16 cellular contexts compared by ENCODE assay signal in genomic region chr5:131677115-131677514, GRCh38. TPM values are rescaled to one million over a fixed set of nuclear protein-coding genes. Genes with fewer than 3 reads are reported as not detected.
A peak's percentile ranks its signal among the peaks of the same experiment; 100 is the strongest.
DNase-seq lines count a peak whose midpoint lies in the region; ATAC-seq and TF ChIP-seq lines count a peak whose summit lies in the region.
"Had no signal": no experiment of that assay in that cellular context is flagged by ENCODE, and none has a peak within 500 bp of the region (broad histone marks: within the 10 kb centered on the region; RNA-seq: fewer than 3 reads in every experiment).

No MANE protein-coding gene starts in this region.

- no peak overlapping the region for H3K9ac ChIP-seq in mammary epithelial cell (ENCODE audit: insufficient read depth, low read length)
- H3K9ac ChIP-seq: BLaER1 treated with 17β-estradiol and CSF1 and Interleukin-3, amounts not matched to agents 10 nM and 100 nM; GM23248 had no signal

- ATAC-seq in right lobe of liver (peak in 3 of 4 donors; percentile 63 to 79 (median 72)), HG02884 (IDR thresholded peaks at IDR 0.05; ENCODE audit: unreplicated experiment) (no peak)
- ATAC-seq in effector memory CD8-positive, alpha-beta T cell (replicated peaks), result no peak
- ATAC-seq: HCT116, Panc1, Right ventricle myocardium inferior had no signal

- H3K27me3 ChIP-seq in mammary epithelial cell (ENCODE audit: insufficient read depth, low read length) (no peaks in the 10 kb centered on the region), breast epithelium (no peaks in the 10 kb centered on the region), right lobe of liver (no peaks in the 10 kb centered on the region)
- H3K27me3 ChIP-seq: BLaER1 treated with 17β-estradiol and CSF1 and Interleukin-3, amounts not matched to agents 10 nM and 100 nM had no signal

- no peaks in the 10 kb centered on the region for H3K9me3 ChIP-seq in mammary epithelial cell (replicated peaks; ENCODE audit: insufficient read depth, low read length)
- no peaks in the 10 kb centered on the region for H3K9me3 ChIP-seq in breast epithelium
- no peaks in the 10 kb centered on the region for H3K9me3 ChIP-seq in right lobe of liver

- TF ChIP-seq CTCF in mammary epithelial cell (conservative IDR thresholded peaks at IDR 0.05 in 1 of 2, IDR thresholded peaks at IDR 0.05 in 1 of 2; ENCODE audit: extremely low read depth in 1 of 2, insufficient read depth in 1 of 2, low read depth in 1 of 2, low read length in 2 of 2) (no peak), breast epithelium (IDR thresholded peaks at IDR 0.05) (no peak), endothelial cell (IDR thresholded peaks at IDR 0.05; ENCODE audit: unreplicated experiment) (no peak), right lobe of liver (IDR thresholded peaks at IDR 0.05) (no peak)

- peak overlapping the region; percentile 7 for H3K4me3 Mint-ChIP-seq in endothelial cell (ENCODE audit: unreplicated experiment)
- H3K4me3 Mint-ChIP-seq in effector memory CD8-positive, alpha-beta T cell, result no peak overlapping the region
- H3K4me3 Mint-ChIP-seq: CD8-positive, alpha-beta memory T cell had no signal

- 44% methylated on average over 2 of the region's 3 CpGs for WGBS in mammary epithelial cell (ENCODE audit: low coverage, missing lambda C conversion rate)
- WGBS in right lobe of liver (ENCODE audit: insufficient coverage, low coverage, low lambda C conversion rate, missing lambda C conversion rate), result 10% methylated on average over 3 of the region's 3 CpGs

- TF ChIP-seq POLR2A in breast epithelium (IDR thresholded peaks at IDR 0.05) (no peak), right lobe of liver (IDR thresholded peaks at IDR 0.05) (no peak)

- H3K36me3 ChIP-seq in mammary epithelial cell (ENCODE audit: insufficient read depth, low read length), result peaks cover 8% of the 10 kb centered on the region
- H3K36me3 ChIP-seq in breast epithelium, result no peaks in the 10 kb centered on the region
- H3K36me3 ChIP-seq in right lobe of liver, result peaks cover 0 to 5% (median 0%) of the 10 kb centered on the region in 4 donors

- peaks cover 26% of the 10 kb centered on the region for H3K36me3 Mint-ChIP-seq in endothelial cell (ENCODE audit: low read depth, unreplicated experiment)
- H3K36me3 Mint-ChIP-seq in effector memory CD8-positive, alpha-beta T cell (ENCODE audit: insufficient read depth), result peaks cover 26% of the 10 kb centered on the region

- peaks cover 4% of the 10 kb centered on the region for H3K27me3 Mint-ChIP-seq in endothelial cell (ENCODE audit: unreplicated experiment)
- H3K27me3 Mint-ChIP-seq in effector memory CD8-positive, alpha-beta T cell, result no peaks in the 10 kb centered on the region
- H3K27me3 Mint-ChIP-seq: CD8-positive, alpha-beta memory T cell had no signal

- DNase-seq in mammary epithelial cell (peak; percentile 48), breast epithelium (ENCODE audit: low spot score in 2 of 2) (no peak), endothelial cell (ENCODE audit: low spot score) (no peak), right lobe of liver (no peak), NCI-H2029 (lab: John Stamatoyannopoulos, UW) (no peak)
- DNase-seq in effector memory CD8-positive, alpha-beta T cell, result no peak
- DNase-seq: CD8-positive, alpha-beta memory T cell; DMS79 treated with DMSO at 0.1 percent for 48 hours; GM23248; NCI-H1048; NCI-H524 had no signal

- H3K9me3 Mint-ChIP-seq in endothelial cell (ENCODE audit: unreplicated experiment), result no peaks in the 10 kb centered on the region
- H3K9me3 Mint-ChIP-seq in effector memory CD8-positive, alpha-beta T cell, result no peaks in the 10 kb centered on the region
- H3K9me3 Mint-ChIP-seq: CD8-positive, alpha-beta memory T cell had no signal

- H3K4me3 ChIP-seq in mammary epithelial cell (replicated peaks in 1 of 3; ENCODE audit: insufficient read depth in 1 of 3, low read depth in 2 of 3, low read length in 3 of 3), result no peak overlapping the region
- H3K4me3 ChIP-seq in breast epithelium, result no peak overlapping the region
- H3K4me3 ChIP-seq in right lobe of liver, result no peak overlapping the region
- H3K4me3 ChIP-seq: BLaER1 treated with 17β-estradiol and CSF1 and Interleukin-3, amounts not matched to agents 10 nM and 100 nM; GM23248 had no signal

- dilution Hi-C loops in mammary epithelial cell (cut with HindIII; ENCODE audit: low sequenced_read_pairs), result no loop called here

- no TSS peak for BruUV-seq in mammary epithelial cell (replicated peaks; lab: Mats Ljungman, UMichigan)

- H2AFZ ChIP-seq in mammary epithelial cell (ENCODE audit: low read depth, low read length), result no peak overlapping the region
- H2AFZ ChIP-seq: GM23248 had no signal

- intact Hi-C loops in mammary epithelial cell (cut with micrococcal nuclease), result no loop called here
- intact Hi-C loops in breast epithelium (cut with DNase I; ENCODE audit: low total_unique reads), result no loop called here
- intact Hi-C loops in right lobe of liver (cut with DNase I), result no loop called here

- H3K27ac ChIP-seq in mammary epithelial cell (ENCODE audit: insufficient read depth, low read depth, low read length) (no peak overlapping the region), breast epithelium (no peak overlapping the region), right lobe of liver (peak overlapping the region; percentile 1 to 63 (median 17))
- H3K27ac ChIP-seq: BLaER1 treated with 17β-estradiol and CSF1 and Interleukin-3, amounts not matched to agents 10 nM and 100 nM; GM23248 had no signal

- no peak overlapping the region for H3K27ac Mint-ChIP-seq in endothelial cell (ENCODE audit: unreplicated experiment)
- peak overlapping the region in 1 of 2 donors; percentile 59 for H3K27ac Mint-ChIP-seq in effector memory CD8-positive, alpha-beta T cell

- peaks cover 7% of the 10 kb centered on the region for H3K4me1 ChIP-seq in mammary epithelial cell (ENCODE audit: insufficient read depth, low read length)
- H3K4me1 ChIP-seq in breast epithelium, result peaks cover 0 to 6% of the 10 kb centered on the region in 2 donors
- peaks cover 0 to 23% (median 0%) of the 10 kb centered on the region in 4 donors for H3K4me1 ChIP-seq in right lobe of liver

- H3K79me2 ChIP-seq in mammary epithelial cell (ENCODE audit: insufficient read depth, low read length), result no peaks in the 10 kb centered on the region

- H3K4me2 ChIP-seq in mammary epithelial cell (ENCODE audit: insufficient read depth, low read depth, low read length), result no peak overlapping the region
- H3K4me2 ChIP-seq: BLaER1 treated with 17β-estradiol and CSF1 and Interleukin-3, amounts not matched to agents 10 nM and 100 nM had no signal

- no peaks in the 10 kb centered on the region for H4K20me1 ChIP-seq in mammary epithelial cell (ENCODE audit: insufficient read depth, low read length)

- CTCF ChIA-PET in mammary epithelial cell (lab: Charles Lee; ENCODE audit: low non-redundant PET), result no interaction called here

- no peaks in the 10 kb centered on the region for H3K4me1 Mint-ChIP-seq in endothelial cell (ENCODE audit: unreplicated experiment)
- peaks cover 0 to 2% of the 10 kb centered on the region in 2 donors for H3K4me1 Mint-ChIP-seq in effector memory CD8-positive, alpha-beta T cell (ENCODE audit: low read depth in 2 of 2)

- in situ Hi-C loops in mammary epithelial cell (cut with MboI; ENCODE audit: low sequenced_read_pairs in 2 of 2), result no loop called here

RNA-seq across cellular contexts. Expression of gene RAPGEF6, which starts 42.1 kb away (rescaled TPM):
- 10 to 100 TPM; 14.4 to 14.8 TPM for total RNA-seq in mammary epithelial cell
- polyA plus RNA-seq in mammary epithelial cell, result 5.6 TPM
- 45.4 TPM for polyA minus RNA-seq in mammary epithelial cell
- total RNA-seq in breast epithelium, result 10 to 100 TPM; 21.8 to 56.3 (median 31.5) TPM
- 16.9 TPM for total RNA-seq in endothelial cell (ENCODE audit: unreplicated experiment)
- total RNA-seq in right lobe of liver, result 1 to 10 TPM; 3.7 to 9.1 (median 7.6) TPM

Comparison
In these comparisons a context has a peak if more than half of its experiments do, and no peak if none do; other contexts are left out.
1. H3K27ac ChIP-seq: peak in right lobe of liver (3 of 3); none in mammary epithelial cell (single experiment) and breast epithelium (0 of 2).
2. ATAC-seq: peak in right lobe of liver (3 of 4); none in HG02884 (single experiment) and effector memory CD8-positive, alpha-beta T cell (single experiment).